ENCODE assay signal across 19 cellular contexts in genomic region chr20:62215020-62215990, GRCh38. TPM values are rescaled to one million over a fixed set of nuclear protein-coding genes. Genes with fewer than 3 reads are reported as not detected.
"Had no signal": no experiment of that assay in that cellular context is flagged by ENCODE, and none has a peak within 500 bp of the region (broad histone marks: within the 10 kb centered on the region; RNA-seq: fewer than 3 reads in every experiment).

No MANE protein-coding gene starts in this region.

- H3K4me3 ChIP-seq: ascending aorta, coronary artery, left lung, tibial artery, uterus had no signal

- H3K27ac ChIP-seq: ascending aorta, coronary artery, left lung, tibial artery, uterus had no signal

- H3K9me3 Mint-ChIP-seq: activated CD4-positive, alpha-beta T cell treated with anti-CD3 and anti-CD28 coated beads, Interleukin-2, amount 10 ng/mL, durations not matched to agents 7 days and 5 days; activated naive CD4-positive, alpha-beta T cell treated with anti-CD3 and anti-CD28 coated beads for 36 hours; activated T-cell treated with anti-CD3 and anti-CD28 coated beads, Interleukin-2, amount 50 U/mL, for 24 hours; nephron had no signal

- H3K36me3 ChIP-seq: ascending aorta, left lung, tibial artery, uterus had no signal

- H3K4me1 Mint-ChIP-seq: activated CD4-positive, alpha-beta T cell treated with anti-CD3 and anti-CD28 coated beads, Interleukin-2, amount 10 ng/mL, durations not matched to agents 7 days and 5 days; nephron had no signal

- DNase-seq: activated CD4-positive, alpha-beta T cell treated with anti-CD3 and anti-CD28 coated beads, Interleukin-2, amount 10 ng/mL, durations not matched to agents 7 days and 5 days; activated CD8-positive, alpha-beta T cell treated with anti-CD3 and anti-CD28 coated beads, Interleukin-2, amount 10 ng/mL, durations not matched to agents 7 days and 5 days; activated naive CD4-positive, alpha-beta T cell treated with anti-CD3 and anti-CD28 coated beads for 36 hours; activated T-cell treated with anti-CD3 and anti-CD28 coated beads, Interleukin-2, amount 50 U/mL, for 24 hours; erythroblast; kidney; mammary epithelial cell; midbrain; stimulated activated CD4-positive, alpha-beta T cell treated with anti-CD3 and anti-CD28 coated beads, Interleukin-2, amount 100 ng/mL, for 24 hours; stimulated activated naive CD4-positive, alpha-beta T cell treated with Interleukin-2 at 50 U/mL for 16 hours; T-helper 9 cell; tibial artery; uterus had no signal

- H3K4me3 Mint-ChIP-seq: activated CD4-positive, alpha-beta T cell treated with anti-CD3 and anti-CD28 coated beads, Interleukin-2, amount 10 ng/mL, durations not matched to agents 7 days and 5 days; activated CD8-positive, alpha-beta T cell treated with anti-CD3 and anti-CD28 coated beads, Interleukin-2, amount 10 ng/mL, durations not matched to agents 7 days and 5 days; activated naive CD4-positive, alpha-beta T cell treated with anti-CD3 and anti-CD28 coated beads for 36 hours; activated T-cell treated with anti-CD3 and anti-CD28 coated beads, Interleukin-2, amount 50 U/mL, for 24 hours; nephron had no signal

- H3K9me3 ChIP-seq: ascending aorta, left lung, tibial artery, uterus had no signal

- ATAC-seq: activated CD4-positive, CD25-positive, alpha-beta regulatory T cell treated with anti-CD3 and anti-CD28 coated beads, Interleukin-2, amount 50 U/mL, for 24 hours; activated CD8-positive, alpha-beta T cell treated with anti-CD3 and anti-CD28 coated beads, Interleukin-2, amount 10 ng/mL, durations not matched to agents 7 days and 5 days; left lung had no signal

- H3K27ac Mint-ChIP-seq: activated CD4-positive, alpha-beta T cell treated with anti-CD3 and anti-CD28 coated beads, Interleukin-2, amount 10 ng/mL, durations not matched to agents 7 days and 5 days; activated CD8-positive, alpha-beta T cell treated with anti-CD3 and anti-CD28 coated beads, Interleukin-2, amount 10 ng/mL, durations not matched to agents 7 days and 5 days; activated naive CD4-positive, alpha-beta T cell treated with anti-CD3 and anti-CD28 coated beads for 36 hours; activated T-cell treated with anti-CD3 and anti-CD28 coated beads, Interleukin-2, amount 50 U/mL, for 24 hours; nephron had no signal

RNA-seq across cellular contexts. Expression of gene HRH3, which starts 4.8 kb away (rescaled TPM):
- total RNA-seq: activated CD4-positive, alpha-beta T cell treated with anti-CD3 and anti-CD28 coated beads, Interleukin-2, amount 10 ng/mL, durations not matched to agents 7 days and 5 days; activated CD8-positive, alpha-beta T cell treated with anti-CD3 and anti-CD28 coated beads, Interleukin-2, amount 10 ng/mL, durations not matched to agents 7 days and 5 days; activated naive CD4-positive, alpha-beta T cell treated with anti-CD3 and anti-CD28 coated beads for 36 hours; kidney; left lung; mammary epithelial cell; subcutaneous adipose tissue; uterus had no signal
- polyA plus RNA-seq: mammary epithelial cell had no signal
